ENCODE assay signal across 11 cellular contexts in genomic region chr3:188468196-188468595, GRCh38.
DNase-seq lines count a peak whose midpoint lies in the region; ATAC-seq and TF ChIP-seq lines count a peak whose summit lies in the region.
"Had no signal": no experiment of that assay in that cellular context is flagged by ENCODE, and none has a peak within 500 bp of the region (broad histone marks: within the 10 kb centered on the region; RNA-seq: fewer than 3 reads in every experiment).

No MANE protein-coding gene starts in this region.

- no peaks in the 10 kb centered on the region for H3K36me3 ChIP-seq in Peyer's patch
- no peaks in the 10 kb centered on the region for H3K36me3 ChIP-seq in thyroid gland
- H3K36me3 ChIP-seq: breast epithelium had no signal

- no peaks in the 10 kb centered on the region for H3K27me3 ChIP-seq in Peyer's patch
- no peaks in the 10 kb centered on the region for H3K27me3 ChIP-seq in thyroid gland
- H3K27me3 ChIP-seq: breast epithelium had no signal

- peaks cover 23% of the 10 kb centered on the region for H3K9me3 Mint-ChIP-seq in mesothelial cell of epicardium
- H3K9me3 Mint-ChIP-seq in activated T-helper 17 cell treated with anti-CD3 and anti-CD28 coated beads, Interleukin-2, amount 50 U/mL, for 72 hours: no peaks in the 10 kb centered on the region
- H3K9me3 Mint-ChIP-seq: HFFc6 had no signal

- peaks cover 16% of the 10 kb centered on the region for H3K4me1 Mint-ChIP-seq in mesothelial cell of epicardium
- H3K4me1 Mint-ChIP-seq in activated T-helper 17 cell treated with anti-CD3 and anti-CD28 coated beads, Interleukin-2, amount 50 U/mL, for 72 hours: no peaks in the 10 kb centered on the region

- no peaks in the 10 kb centered on the region for H3K4me1 ChIP-seq in Peyer's patch
- H3K4me1 ChIP-seq in thyroid gland: peaks cover 13 to 17% of the 10 kb centered on the region in 2 donors
- H3K4me1 ChIP-seq: breast epithelium had no signal

- H3K27ac Mint-ChIP-seq in mesothelial cell of epicardium: peak overlapping the region; percentile 48
- no peak overlapping the region for H3K27ac Mint-ChIP-seq in activated T-helper 17 cell treated with anti-CD3 and anti-CD28 coated beads, Interleukin-2, amount 50 U/mL, for 72 hours
- H3K27ac Mint-ChIP-seq: HFFc6 had no signal

- H3K27ac ChIP-seq in Peyer's patch (peak overlapping the region in 3 of 4 donors; percentile 6 to 42 (median 38)), thyroid gland (peak overlapping the region in 2 of 3 donors; percentile 9 to 13)
- H3K27ac ChIP-seq: breast epithelium had no signal

- WGBS in thyroid gland, 2 donors: 67 to 72% methylated on average over 2 of the region's 2 CpGs

- TF ChIP-seq POLR2A in Peyer's patch (IDR thresholded peaks at IDR 0.05): no peak
- TF ChIP-seq POLR2A in thyroid gland (IDR thresholded peaks at IDR 0.05): no peak

- no peaks in the 10 kb centered on the region for H3K9me3 ChIP-seq in Peyer's patch
- H3K9me3 ChIP-seq in thyroid gland: no peaks in the 10 kb centered on the region
- H3K9me3 ChIP-seq: breast epithelium had no signal

- peaks cover 17% of the 10 kb centered on the region for H3K36me3 Mint-ChIP-seq in mesothelial cell of epicardium
- H3K36me3 Mint-ChIP-seq in activated T-helper 17 cell treated with anti-CD3 and anti-CD28 coated beads, Interleukin-2, amount 50 U/mL, for 72 hours (ENCODE audit: low read depth): no peaks in the 10 kb centered on the region

- no peak overlapping the region for H3K4me3 ChIP-seq in Peyer's patch
- H3K4me3 ChIP-seq in cardiac fibroblast (replicated peaks in 1 of 2; ENCODE audit: low read depth in 2 of 2, low read length in 2 of 2): no peak overlapping the region
- H3K4me3 ChIP-seq in thyroid gland (replicated peaks in 1 of 3): no peak overlapping the region
- H3K4me3 ChIP-seq: breast epithelium had no signal

- ATAC-seq in activated T-helper 17 cell treated with anti-CD3 and anti-CD28 coated beads, Interleukin-2, amount 50 U/mL, for 72 hours (replicated peaks): no peak

- in situ Hi-C loops in GM13976 (cut with MboI; ENCODE audit: low sequenced_read_pairs, unreplicated experiment): no loop called here

- intact Hi-C loops in thyroid gland (cut with DNase I): no loop called here

- no peaks in the 10 kb centered on the region for H3K27me3 Mint-ChIP-seq in mesothelial cell of epicardium (ENCODE audit: low read depth)
- H3K27me3 Mint-ChIP-seq in activated T-helper 17 cell treated with anti-CD3 and anti-CD28 coated beads, Interleukin-2, amount 50 U/mL, for 72 hours: no peaks in the 10 kb centered on the region

- TF ChIP-seq CTCF in Peyer's patch (IDR thresholded peaks at IDR 0.05) (no peak), cardiac fibroblast (IDR thresholded peaks at IDR 0.05; ENCODE audit: low read depth, low read length) (no peak), mesothelial cell of epicardium (IDR thresholded peaks at IDR 0.05; ENCODE audit: unreplicated experiment) (no peak), thyroid gland (IDR thresholded peaks at IDR 0.05) (no peak), GM13976 (IDR thresholded peaks at IDR 0.05; ENCODE audit: borderline replicate concordance, control extremely low read depth, extremely low read depth, insufficient read depth, missing control alignments) (no peak)

- no peak overlapping the region for H3K4me3 Mint-ChIP-seq in mesothelial cell of epicardium
- H3K4me3 Mint-ChIP-seq in activated T-helper 17 cell treated with anti-CD3 and anti-CD28 coated beads, Interleukin-2, amount 50 U/mL, for 72 hours: no peak overlapping the region
- H3K4me3 Mint-ChIP-seq: HFFc6 had no signal

- DNase-seq in Peyer's patch: no peak
- DNase-seq in cardiac fibroblast (ENCODE audit: low read depth in 2 of 2): peak; percentile 11 to 45
- no peak for DNase-seq in mesothelial cell of epicardium (ENCODE audit: low spot score in 2 of 2, unreplicated experiment in 2 of 2)
- no peak for DNase-seq in thyroid gland
- DNase-seq in GM13976 (ENCODE audit: low spot score): no peak
- DNase-seq in islet precursor cell: no peak
- DNase-seq: activated CD8-positive, alpha-beta memory T cell treated with anti-CD3 and anti-CD28 coated beads for 24 hours; activated gamma-delta T cell; HFFc6 had no signal

Comparison
In these comparisons a context has a peak if more than half of its experiments do, and no peak if none do; other contexts are left out.
1. DNase-seq: peak in cardiac fibroblast (2 of 2); none in Peyer's patch (0 of 3), mesothelial cell of epicardium (0 of 2), thyroid gland (0 of 2), GM13976 (single experiment) and islet precursor cell (single experiment).